Comparison of ENCODE assay signal across 8 cellular contexts in genomic region chr5:95861858-95862561, GRCh38. TPM values are rescaled to one million over a fixed set of nuclear protein-coding genes. Genes with fewer than 3 reads are reported as not detected.
DNase-seq lines count a peak whose midpoint lies in the region; ATAC-seq, FAIRE-seq and TF ChIP-seq lines count a peak whose summit lies in the region.

No MANE protein-coding gene starts in this region.

- H3K79me2 ChIP-seq in PC-3 (ENCODE audit: low read length): no peaks in the 10 kb centered on the region

- no peak for ATAC-seq in PC-3

- WGBS in prostate gland: 69% methylated on average over 8 of the region's 8 CpGs

- H3K27ac ChIP-seq in PC-3 (ENCODE audit: low read length) (peak overlapping the region; percentile 99), prostate gland (peak overlapping the region; percentile 2 to 48)

- H3K36me3 ChIP-seq in PC-3 (ENCODE audit: low read depth, low read length): no peaks in the 10 kb centered on the region
- H3K36me3 ChIP-seq in prostate gland: no peaks in the 10 kb centered on the region

- FAIRE-seq in GM12891 (lab: Jason Lieb, UNC): no peak

- peak overlapping the region; percentile 69 for H3K4me2 ChIP-seq in PC-3 (ENCODE audit: low read length)

- H3K9me3 ChIP-seq in PC-3 (ENCODE audit: low read length) (no peaks in the 10 kb centered on the region), prostate gland (no peaks in the 10 kb centered on the region)

- TF ChIP-seq POLR2A in prostate gland (IDR thresholded peaks at IDR 0.05): no peak
- TF ChIP-seq POLR2A in GM12891 (IDR thresholded peaks at IDR 0.05; ENCODE audit: low read depth, low read length): no peak

- peaks cover 12% of the 10 kb centered on the region for H3F3A ChIP-seq in PC-3 (ENCODE audit: low read length, unreplicated experiment)

- H3K9me2 ChIP-seq in PC-3 (replicated peaks; ENCODE audit: low read length): no peaks in the 10 kb centered on the region

- H3K4me1 ChIP-seq in PC-3 (ENCODE audit: insufficient read depth, low read length): peaks cover 58% of the 10 kb centered on the region
- peaks cover 3% of the 10 kb centered on the region for H3K4me1 ChIP-seq in prostate gland (replicated peaks)

- POLR2A ChIA-PET in PC-3 (lab: Charles Lee; ENCODE audit: unreplicated experiment): interaction anchor here (0.6 kb wide), 1 partner anchor 192 kb away, joined by 3 read pairs; no protein-coding TSS in a partner anchor

- peak overlapping the region; percentile 29; the same call in 1 of the 2 replicates for H3K4me3 ChIP-seq in PC-3 (ENCODE audit: low read length)
- no peak overlapping the region for H3K4me3 ChIP-seq in cardiac fibroblast (replicated peaks in 1 of 2; ENCODE audit: low read depth in 2 of 2, low read length in 2 of 2)
- H3K4me3 ChIP-seq in prostate gland: no peak overlapping the region

- H3K9ac ChIP-seq in PC-3 (ENCODE audit: low read length): peak overlapping the region; percentile 84

- BruUV-seq in PC-3 (replicated peaks; lab: Mats Ljungman, UMichigan): TSS peak; percentile 37

- no peak; the same call in 1 of the 2 replicates for TF ChIP-seq CTCF in PC-3 (conservative IDR thresholded peaks at IDR 0.05; ENCODE audit: low read depth, low read length)
- TF ChIP-seq CTCF in cardiac fibroblast (IDR thresholded peaks at IDR 0.05; ENCODE audit: low read depth, low read length): no peak
- TF ChIP-seq CTCF in prostate gland (IDR thresholded peaks at IDR 0.05): no peak

- intact Hi-C loops in PC-3 (cut with micrococcal nuclease): loop anchor here (5.0 kb wide), 1 partner anchor 740 kb away; no protein-coding TSS in a partner anchor
- intact Hi-C loops in prostate gland (cut with DNase I): loop anchor here (5.0 kb wide), 1 partner anchor 100 kb away; the partner anchor contains the start of gene ELL2

- CTCF ChIA-PET in PC-3 (lab: Charles Lee): no interaction called here

- DNase-seq in CD1c-positive myeloid dendritic cell (ENCODE audit: extremely low spot score) (peak; percentile 43), PC-3 (peak; percentile 42), cardiac fibroblast (ENCODE audit: low read depth in 2 of 2) (peak; percentile 69 to 85), prostate gland (ENCODE audit: low spot score) (no peak), GM12891 (ENCODE audit: insufficient read length, low spot score) (no peak), NCI-H146 treated with DMSO at 0.1 percent for 48 hours (lab: John Stamatoyannopoulos, UW; ENCODE audit: unreplicated experiment) (no peak), NCI-H2029 treated with DMSO at 0.1 percent for 48 hours (lab: John Stamatoyannopoulos, UW) (no peak), NCI-H2227 (lab: John Stamatoyannopoulos, UW; ENCODE audit: unreplicated experiment) (no peak)

- peak overlapping the region; percentile 51; the same call in 1 of the 2 replicates for H2AFZ ChIP-seq in PC-3 (ENCODE audit: low read length)

- H3K27me3 ChIP-seq in PC-3 (ENCODE audit: low read length) (no peaks in the 10 kb centered on the region), prostate gland (replicated peaks; ENCODE audit: insufficient read depth) (no peaks in the 10 kb centered on the region)

- no peaks in the 10 kb centered on the region for H4K20me1 ChIP-seq in PC-3 (ENCODE audit: low read length)

TF ChIP-seq in GM12891, 5 proteins besides CTCF, POLR2A, EP300 and RAD21:
- TF ChIP-seq PAX5 (IDR thresholded peaks at IDR 0.05; ENCODE audit: insufficient read depth, low read length, severe bottlenecking): no peak
- TF ChIP-seq SPI1 (IDR thresholded peaks at IDR 0.05; ENCODE audit: low read depth, low read length): no peak
- TF ChIP-seq TAF1 (IDR thresholded peaks at IDR 0.05; ENCODE audit: low read depth, low read length): no peak
- no peak for TF ChIP-seq POU2F2 (IDR thresholded peaks at IDR 0.05; ENCODE audit: low read depth, low read length)
- no peak for TF ChIP-seq POLR2AphosphoS5 (IDR thresholded peaks at IDR 0.05; ENCODE audit: low read depth, low read length)

RNA-seq across cellular contexts. Expression of gene GLRX, which starts 39.5 kb away (rescaled TPM):
- total RNA-seq in PC-3 (2014; rRNA removed) (24.6 and 27.4 TPM in 2 replicates), prostate gland (10 to 100 TPM; 16.6 to 34.8 TPM)
- polyA plus RNA-seq in GM12891 (2012; ENCODE audit: low read depth, missing spikeins): 172 TPM

Comparison
In these comparisons a context has a peak if more than half of its experiments do, and no peak if none do; other contexts are left out.
1. DNase-seq: peak in CD1c-positive myeloid dendritic cell (single experiment), PC-3 (single experiment) and cardiac fibroblast (2 of 2); none in prostate gland (single experiment), GM12891 (single experiment), NCI-H146 treated with DMSO at 0.1 percent for 48 hours (single experiment), NCI-H2029 treated with DMSO at 0.1 percent for 48 hours (single experiment) and NCI-H2227 (single experiment).